ENCODE assay signal across 16 cellular contexts in the genomic region with DNA sequence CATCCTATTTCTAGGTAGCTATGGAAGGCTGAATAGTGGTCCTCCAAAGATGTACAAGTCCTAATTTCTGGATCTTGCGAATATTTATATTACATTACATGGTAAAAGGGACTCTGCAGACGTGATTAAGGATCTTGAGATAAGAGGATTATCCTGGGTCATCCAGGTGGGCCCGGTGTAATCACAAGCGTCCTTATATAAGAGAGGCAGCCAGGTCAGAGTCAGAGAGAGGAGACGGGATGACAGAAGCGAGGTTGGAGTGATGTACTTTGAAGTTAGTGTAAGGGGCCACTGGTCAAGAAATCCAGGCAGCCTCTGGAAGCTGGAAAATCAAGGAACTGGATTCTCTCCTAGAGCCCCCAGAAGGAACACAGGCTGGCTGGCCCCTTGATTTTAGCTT.
DNase-seq lines count a peak whose midpoint lies in the region; ATAC-seq and TF ChIP-seq lines count a peak whose summit lies in the region.
"Had no signal": no experiment of that assay in that cellular context is flagged by ENCODE, and none has a peak within 500 bp of the region (broad histone marks: within the 10 kb centered on the region; RNA-seq: fewer than 3 reads in every experiment).

No MANE protein-coding gene starts in this region.

- peak; percentile 4 for DNase-seq in H7
- peak in 1 of 2 experiments; percentile 74 for DNase-seq in SJCRH30
- DNase-seq in germinal center (ENCODE audit: low spot score): no peak
- no peak for DNase-seq in activated CD4-positive, CD25-positive, alpha-beta regulatory T cell treated with anti-CD3 and anti-CD28 coated beads, Interleukin-2, amount 50 U/mL, for 72 hours
- DNase-seq: 8988T; CD4-positive, alpha-beta memory T cell; DMS153; DMS79 treated with DMSO at 0.1 percent for 48 hours; EL; HCEC 1CT; HFFc6 had no signal

- H3K9me3 ChIP-seq in BLaER1 (peaks cover 29% of the 10 kb centered on the region), SJCRH30 (replicated peaks) (no peaks in the 10 kb centered on the region)

- peak overlapping the region; percentile 91 for H3K4me2 ChIP-seq in BLaER1

- peaks cover 9% of the 10 kb centered on the region for H3K9me3 Mint-ChIP-seq in nephron

- H3K27ac ChIP-seq in BLaER1 (peak overlapping the region; percentile 75), SJCRH30 (peak overlapping the region; percentile 99)
- H3K27ac ChIP-seq: C4-2B had no signal

- no peaks in the 10 kb centered on the region for H3K36me3 ChIP-seq in BLaER1
- H3K36me3 ChIP-seq in H7 (replicated peaks; ENCODE audit: control insufficient read depth, insufficient read depth, low read length): no peaks in the 10 kb centered on the region
- H3K36me3 ChIP-seq in SJCRH30: no peaks in the 10 kb centered on the region

- H3K4me3 ChIP-seq in BLaER1 (no peak overlapping the region; the same call in 1 of the 2 replicates), H7 (ENCODE audit: insufficient read depth, low read depth, low read length) (no peak overlapping the region), SJCRH30 (0 out of 2 replicates have a peak overlapping the region, but pooled peaks have one; percentile 1)
- H3K4me3 ChIP-seq: K562 had no signal

- peaks cover 20% of the 10 kb centered on the region for H3K27me3 Mint-ChIP-seq in nephron (ENCODE audit: low read depth)

- no peak overlapping the region for H3K4me3 Mint-ChIP-seq in nephron
- H3K4me3 Mint-ChIP-seq: CD4-positive, alpha-beta memory T cell; HFFc6 had no signal

- peak overlapping the region; percentile 28 to 94 (median 91) for H3K27ac Mint-ChIP-seq in nephron
- H3K27ac Mint-ChIP-seq: CD4-positive, alpha-beta memory T cell; HFFc6 had no signal

- H3K4me1 ChIP-seq in BLaER1 (peaks cover 55% of the 10 kb centered on the region), SJCRH30 (peaks cover 66% of the 10 kb centered on the region)

- no peaks in the 10 kb centered on the region for H3K36me3 Mint-ChIP-seq in nephron (ENCODE audit: low read depth)
- H3K36me3 Mint-ChIP-seq: CD4-positive, alpha-beta memory T cell had no signal

- ATAC-seq in HG03175 (IDR thresholded peaks at IDR 0.05; ENCODE audit: unreplicated experiment): no peak
- ATAC-seq: K562 had no signal

- TF ChIP-seq CTCF in nephron (IDR thresholded peaks at IDR 0.05; ENCODE audit: unreplicated experiment in 3 of 3): no peak

- H3K27me3 ChIP-seq in BLaER1: no peaks in the 10 kb centered on the region
- H3K27me3 ChIP-seq in H7 (ENCODE audit: control insufficient read depth, insufficient read depth, low read length): peaks cover 6% of the 10 kb centered on the region
- no peaks in the 10 kb centered on the region for H3K27me3 ChIP-seq in SJCRH30

- H4K20me1 ChIP-seq in BLaER1: no peaks in the 10 kb centered on the region

- peak overlapping the region; percentile 27; the same call in 1 of the 2 replicates for H3K9ac ChIP-seq in BLaER1

- H3K4me1 Mint-ChIP-seq in nephron: peaks cover 58% of the 10 kb centered on the region
- H3K4me1 Mint-ChIP-seq: CD4-positive, alpha-beta memory T cell had no signal
